ENCODE assay signal across 1 cellular context in genomic region chr16:68022728-68023537, GRCh38.
TF ChIP-seq lines count a peak whose summit lies in the region.

DDX28 (minus strand) TSS chr16:68023232; CDS start chr16:68023202, 30 bp downstream.
DUS2 (plus strand) TSS chr16:68023284; CDS start chr16:68038024, 14,740 bp downstream.

TF ChIP-seq in HepG2, 621 proteins besides CTCF, POLR2A, EP300 and RAD21 (continued from another document and continues in another):
- TF ChIP-seq ZBED4 (CRISPR knock-in tag; IDR thresholded peaks at IDR 0.05; ENCODE audit: borderline replicate concordance): peak; percentile 98
- peak; percentile 80; the same call in 1 of the 2 replicates for TF ChIP-seq POGK (CRISPR knock-in tag; conservative IDR thresholded peaks at IDR 0.05)
- TF ChIP-seq SP1 (IDR thresholded peaks at IDR 0.05): no peak
- peak; percentile 85 for TF ChIP-seq SP1 (CRISPR knock-in tag; IDR thresholded peaks at IDR 0.05)
- TF ChIP-seq ZNF589 (CRISPR knock-in tag; conservative IDR thresholded peaks at IDR 0.05): peak; percentile 46; the same call in 1 of the 2 replicates
- TF ChIP-seq ZNF292 (CRISPR knock-in tag; IDR thresholded peaks at IDR 0.05; ENCODE audit: borderline replicate concordance, low read depth): no peak
- TF ChIP-seq HNRNPL (IDR thresholded peaks at IDR 0.05; ENCODE audit: low read depth, low read length): peak; percentile 64; the same call in 1 of the 2 replicates
- TF ChIP-seq ZNF616 (CRISPR knock-in tag; IDR thresholded peaks at IDR 0.05; ENCODE audit: low read depth): peak; percentile 56
- TF ChIP-seq ZNF501 (CRISPR knock-in tag; IDR thresholded peaks at IDR 0.05): peak; percentile 99
- peak; percentile 95 for TF ChIP-seq IKZF5 (CRISPR knock-in tag; IDR thresholded peaks at IDR 0.05)
- TF ChIP-seq RCOR2 (CRISPR knock-in tag; IDR thresholded peaks at IDR 0.05): no peak; the same call in 1 of the 2 replicates
- TF ChIP-seq ZNF282 (IDR thresholded peaks at IDR 0.05; ENCODE audit: partially characterized antibody): no peak
- TF ChIP-seq ZNF614 (CRISPR knock-in tag; IDR thresholded peaks at IDR 0.05; ENCODE audit: borderline replicate concordance): 0 out of 2 replicates have a peak, but pooled peaks have one; percentile 70
- no peak; the same call in 1 of the 2 replicates for TF ChIP-seq ZNF780A (CRISPR knock-in tag; IDR thresholded peaks at IDR 0.05)
- TF ChIP-seq PRDM10 (CRISPR knock-in tag; IDR thresholded peaks at IDR 0.05; ENCODE audit: low read depth): peak; percentile 86
- no peak; the same call in 1 of the 2 replicates for TF ChIP-seq ZFP90 (CRISPR knock-in tag; IDR thresholded peaks at IDR 0.05; ENCODE audit: borderline replicate concordance)
- TF ChIP-seq ZNF432 (CRISPR knock-in tag; IDR thresholded peaks at IDR 0.05; ENCODE audit: borderline replicate concordance): no peak; the same call in 1 of the 2 replicates
- TF ChIP-seq MAFF (IDR thresholded peaks at IDR 0.05; ENCODE audit: low read depth, low read length): no peak
- TF ChIP-seq SNRNP70 (IDR thresholded peaks at IDR 0.05; ENCODE audit: low read depth, low read length): no peak
- peak; percentile 79; the same call in 1 of the 2 replicates for TF ChIP-seq NCOR1 (IDR thresholded peaks at IDR 0.05; ENCODE audit: borderline replicate concordance, low read length)
- TF ChIP-seq ZNF646 (CRISPR knock-in tag; IDR thresholded peaks at IDR 0.05): peak; percentile 51; the same call in 1 of the 2 replicates
- no peak for TF ChIP-seq HNRNPH1 (optimal IDR thresholded peaks at IDR 0.05; ENCODE audit: low read depth, low read length)
- peak; percentile 90 for TF ChIP-seq RXRB (CRISPR knock-in tag; IDR thresholded peaks at IDR 0.05; ENCODE audit: borderline replicate concordance)
- TF ChIP-seq ZNF205 (CRISPR knock-in tag; IDR thresholded peaks at IDR 0.05): peak; percentile 72
- no peak for TF ChIP-seq MTA3 (CRISPR knock-in tag; IDR thresholded peaks at IDR 0.05)
- TF ChIP-seq HOXA3 (CRISPR knock-in tag; IDR thresholded peaks at IDR 0.05): peak; percentile 98
- TF ChIP-seq ZNF18 (CRISPR knock-in tag; IDR thresholded peaks at IDR 0.05; ENCODE audit: insufficient replicate concordance): no peak
- TF ChIP-seq FOXK2 (IDR thresholded peaks at IDR 0.05): peak; percentile 95
- TF ChIP-seq ZNF687 (CRISPR knock-in tag; IDR thresholded peaks at IDR 0.05): peak; percentile 97
- TF ChIP-seq DR1 (CRISPR knock-in tag; IDR thresholded peaks at IDR 0.05): peak; percentile 73; the same call in 1 of the 2 replicates
